9 cellular contexts compared by ENCODE assay signal in genomic region chr1:216566809-216567208, GRCh38.
DNase-seq lines count a peak whose midpoint lies in the region; ATAC-seq and TF ChIP-seq lines count a peak whose summit lies in the region.
"Had no signal": no experiment of that assay in that cellular context is flagged by ENCODE, and none has a peak within 500 bp of the region (broad histone marks: within the 10 kb centered on the region; RNA-seq: fewer than 3 reads in every experiment).

No MANE protein-coding gene starts in this region.

- H3K4me1 Mint-ChIP-seq in Caco-2 (ENCODE audit: low read depth, unreplicated experiment), result no peaks in the 10 kb centered on the region
- no peaks in the 10 kb centered on the region for H3K4me1 Mint-ChIP-seq in GM23338

- H3K27me3 Mint-ChIP-seq in Caco-2 (ENCODE audit: insufficient read depth, unreplicated experiment), result no peaks in the 10 kb centered on the region
- H3K27me3 Mint-ChIP-seq in GM23338 (ENCODE audit: insufficient read depth, low read depth, poor library complexity), result no peaks in the 10 kb centered on the region

- no peaks in the 10 kb centered on the region for H3K9me3 Mint-ChIP-seq in Caco-2 (ENCODE audit: unreplicated experiment)
- no peaks in the 10 kb centered on the region for H3K9me3 Mint-ChIP-seq in GM23338

- H3F3A ChIP-seq in GM23338 (replicated peaks; ENCODE audit: low read depth), result no peaks in the 10 kb centered on the region

- H3K4me3 Mint-ChIP-seq in Caco-2 (ENCODE audit: unreplicated experiment) (no peak overlapping the region), GM23338 (no peak overlapping the region)

- no peak overlapping the region for H3K4me2 ChIP-seq in GM23338

- H3K79me2 ChIP-seq in GM23338 (replicated peaks; ENCODE audit: insufficient read depth), result no peaks in the 10 kb centered on the region

- H3K36me3 Mint-ChIP-seq in Caco-2 (ENCODE audit: insufficient read depth, unreplicated experiment) (no peaks in the 10 kb centered on the region), GM23338 (ENCODE audit: low read depth) (no peaks in the 10 kb centered on the region)

- TF ChIP-seq CTCF in Caco-2 (IDR thresholded peaks at IDR 0.05; ENCODE audit: insufficient read depth in 1 of 2, low read depth in 1 of 2, low read length in 1 of 2, severe bottlenecking in 1 of 2, unreplicated experiment in 1 of 2), result peak; percentile 39 to 42
- peak; percentile 43 to 45 for TF ChIP-seq CTCF in GM23338 (conservative IDR thresholded peaks at IDR 0.05; ENCODE audit: low read depth in 2 of 2)
- TF ChIP-seq CTCF in Panc1 (IDR thresholded peaks at IDR 0.05), result peak; percentile 18; the same call in 1 of the 2 replicates
- peak; percentile 40 for TF ChIP-seq CTCF in foreskin fibroblast (IDR thresholded peaks at IDR 0.05; ENCODE audit: low read depth, low read length)
- TF ChIP-seq CTCF in ascending aorta (IDR thresholded peaks at IDR 0.05), result no peak

- in situ Hi-C loops in Panc1 (cut with HindIII; ENCODE audit: low pct_unique_long_range_greater_than_20kb, low sequenced_read_pairs), result no loop called here

- H3K27ac Mint-ChIP-seq in Caco-2 (ENCODE audit: unreplicated experiment) (no peak overlapping the region), GM23338 (no peak overlapping the region)

- no peaks in the 10 kb centered on the region for H3K27me3 ChIP-seq in Caco-2 (replicated peaks; ENCODE audit: control insufficient read depth, insufficient read depth, low read length)
- H3K27me3 ChIP-seq in GM23338 (ENCODE audit: insufficient read depth), result no peaks in the 10 kb centered on the region
- no peaks in the 10 kb centered on the region for H3K27me3 ChIP-seq in Panc1 (ENCODE audit: control insufficient read depth, insufficient read depth, low read length)
- H3K27me3 ChIP-seq in ascending aorta, result no peaks in the 10 kb centered on the region
- no peaks in the 10 kb centered on the region for H3K27me3 ChIP-seq in aorta (ENCODE audit: control insufficient read depth in 1 of 2, insufficient read depth in 2 of 2, low read length in 1 of 2)

- H3K36me3 ChIP-seq in Caco-2 (ENCODE audit: control insufficient read depth, insufficient read depth, low read length) (no peaks in the 10 kb centered on the region), GM23338 (ENCODE audit: insufficient read depth) (no peaks in the 10 kb centered on the region), Panc1 (ENCODE audit: control insufficient read depth, insufficient read depth, low read length) (no peaks in the 10 kb centered on the region), ascending aorta (no peaks in the 10 kb centered on the region), aorta (ENCODE audit: control insufficient read depth in 1 of 2, insufficient read depth in 2 of 2, low read length in 1 of 2) (no peaks in the 10 kb centered on the region)

- H2AFZ ChIP-seq in GM23338, result no peak overlapping the region

- BruUV-seq in Caco-2 (replicated peaks; lab: Mats Ljungman, UMichigan) (no TSS peak), Panc1 (replicated peaks; lab: Mats Ljungman, UMichigan) (no TSS peak)

- intact Hi-C loops in Caco-2 (cut with micrococcal nuclease; ENCODE audit: unreplicated experiment), result loop anchor here (10.0 kb wide), 3 partner anchors 372 to 572 kb away; no protein-coding TSS in a partner anchor
- intact Hi-C loops in Panc1 (cut with micrococcal nuclease; ENCODE audit: unreplicated experiment), result no loop called here
- intact Hi-C loops in ascending aorta (cut with DNase I), result no loop called here
- intact Hi-C loops in aorta (cut with DNase I), result no loop called here

- no peaks in the 10 kb centered on the region for H3K4me1 ChIP-seq in Caco-2
- H3K4me1 ChIP-seq in GM23338 (ENCODE audit: insufficient read depth), result no peaks in the 10 kb centered on the region
- no peaks in the 10 kb centered on the region for H3K4me1 ChIP-seq in Panc1 (ENCODE audit: control insufficient read depth, insufficient read depth, low read length)
- H3K4me1 ChIP-seq in ascending aorta, result no peaks in the 10 kb centered on the region
- no peaks in the 10 kb centered on the region for H3K4me1 ChIP-seq in aorta (ENCODE audit: control insufficient read depth in 1 of 2, insufficient read depth in 2 of 2, low read length in 2 of 2)

- no peaks in the 10 kb centered on the region for H3K9me2 ChIP-seq in GM23338 (ENCODE audit: insufficient read depth)

- 41 to 94% methylated on average over 2 of the region's 2 CpGs for WGBS in aorta, 2 donors

- ATAC-seq in GM23338 (no peak), Panc1 (no peak), aorta (ENCODE audit: low FRiP score) (no peak)

- H3K9me3 ChIP-seq in Caco-2, result no peaks in the 10 kb centered on the region
- H3K9me3 ChIP-seq in Panc1 (ENCODE audit: control insufficient read depth, insufficient read depth, low read depth, low read length), result no peaks in the 10 kb centered on the region
- no peaks in the 10 kb centered on the region for H3K9me3 ChIP-seq in ascending aorta
- H3K9me3 ChIP-seq in aorta (ENCODE audit: control insufficient read depth, low read length), result no peaks in the 10 kb centered on the region

- H4K20me1 ChIP-seq in GM23338 (replicated peaks; ENCODE audit: insufficient read depth), result no peaks in the 10 kb centered on the region

- CTCF ChIA-PET in Caco-2 (lab: Charles Lee) (no interaction called here), Panc1 (lab: Charles Lee) (no interaction called here)

- POLR2A ChIA-PET in Caco-2 (lab: Charles Lee), result no interaction called here
- POLR2A ChIA-PET in Panc1 (lab: Charles Lee), result interaction anchor here (0.6 kb wide), 1 partner anchor 22 kb away, joined by 3 read pairs; no protein-coding TSS in a partner anchor

- DNase-seq in Caco-2 (peak in 1 of 2 experiments; percentile 14), GM23338 (ENCODE audit: low spot score) (peak; percentile 24), Panc1 (ENCODE audit: low read depth, low spot score) (no peak), foreskin fibroblast (peak; percentile 7 to 46), T-helper 9 cell (no peak), ascending aorta (ENCODE audit: low spot score in 2 of 2) (no peak), aorta (no peak)
- no peak for DNase-seq in central memory CD4-positive, alpha-beta T cell
- DNase-seq: activated gamma-delta T cell had no signal

- no peak overlapping the region for H3K27ac ChIP-seq in GM23338 (ENCODE audit: low read depth)
- no peak overlapping the region for H3K27ac ChIP-seq in Panc1 (ENCODE audit: low read length)
- H3K27ac ChIP-seq in ascending aorta, result no peak overlapping the region
- no peak overlapping the region for H3K27ac ChIP-seq in aorta (ENCODE audit: low read depth in 1 of 2, low read length in 2 of 2)

- H3K4me3 ChIP-seq in Caco-2 (ENCODE audit: low read depth, low read length), result no peak overlapping the region
- H3K4me3 ChIP-seq in GM23338, result no peak overlapping the region
- no peak overlapping the region for H3K4me3 ChIP-seq in Panc1 (ENCODE audit: low read depth in 2 of 2, low read length in 2 of 2)
- H3K4me3 ChIP-seq in foreskin fibroblast (ENCODE audit: low read depth in 1 of 2, low read length in 2 of 2), result no peak overlapping the region
- H3K4me3 ChIP-seq in ascending aorta, result no peak overlapping the region
- H3K4me3 ChIP-seq in aorta (ENCODE audit: low read length in 2 of 2), result no peak overlapping the region

TF ChIP-seq in GM23338, 12 proteins besides CTCF, POLR2A, EP300 and RAD21:
- TF ChIP-seq JUNB (IDR thresholded peaks at IDR 0.05; ENCODE audit: unreplicated experiment) (no peak), ZNF331 (CRISPR knock-in tag; IDR thresholded peaks at IDR 0.05; ENCODE audit: low read depth) (no peak), REST (IDR thresholded peaks at IDR 0.05; ENCODE audit: unreplicated experiment) (no peak), POLR2AphosphoS5 (IDR thresholded peaks at IDR 0.05; ENCODE audit: low read depth) (no peak), EZH2phosphoT487 (IDR thresholded peaks at IDR 0.05; ENCODE audit: unreplicated experiment) (no peak), NANOG (IDR thresholded peaks at IDR 0.05; ENCODE audit: borderline replicate concordance) (no peak), CREB1 (CRISPR knock-in tag; IDR thresholded peaks at IDR 0.05; ENCODE audit: low read depth) (no peak), STAT1 (IDR thresholded peaks at IDR 0.05; ENCODE audit: unreplicated experiment) (no peak), EZH2 (IDR thresholded peaks at IDR 0.05; ENCODE audit: low read depth, unreplicated experiment) (no peak)

Comparison
In these comparisons a context has a peak if more than half of its experiments do, and no peak if none do; other contexts are left out.
1. DNase-seq: peak in GM23338 (single experiment) and foreskin fibroblast (2 of 2); none in Panc1 (single experiment), T-helper 9 cell (single experiment), ascending aorta (0 of 2), central memory CD4-positive, alpha-beta T cell (single experiment) and aorta (0 of 2).
2. CTCF ChIP-seq: peak in Caco-2 (2 of 2), GM23338 (2 of 2), Panc1 (single experiment) and foreskin fibroblast (single experiment); none in ascending aorta (0 of 3).